Comparison of ENCODE assay signal across 1 cellular context in the genomic region with DNA sequence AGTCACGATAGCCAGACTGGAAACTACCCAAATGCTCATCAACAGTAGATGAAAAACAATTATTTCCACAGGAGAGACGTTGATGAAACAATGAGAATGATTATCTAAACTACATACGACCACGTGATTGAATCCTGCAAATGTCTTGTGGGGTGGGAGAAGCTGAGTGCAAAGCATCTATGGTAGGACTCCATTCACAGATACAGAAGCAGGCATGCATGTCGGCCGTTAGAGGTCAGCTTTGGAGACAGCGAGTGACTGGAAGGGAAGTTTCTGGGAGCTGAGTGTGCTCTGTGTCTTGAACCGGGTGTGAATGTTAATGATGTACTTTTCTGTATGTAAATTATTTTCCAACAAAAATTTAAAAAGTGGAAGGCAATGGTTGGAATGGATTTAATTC.
TF ChIP-seq lines count a peak whose summit lies in the region.

No MANE protein-coding gene starts in this region.

TF ChIP-seq in H1, 55 proteins besides CTCF, POLR2A, EP300 and RAD21:
- TF ChIP-seq SIRT6 (IDR thresholded peaks at IDR 0.05; ENCODE audit: low read length) (no peak), SIN3A (conservative IDR thresholded peaks at IDR 0.05 in 1 of 2, IDR thresholded peaks at IDR 0.05 in 1 of 2; ENCODE audit: low read depth in 1 of 2, low read length in 2 of 2) (no peak), POU5F1 (IDR thresholded peaks at IDR 0.05; ENCODE audit: low read depth, low read length) (no peak), CEBPB (IDR thresholded peaks at IDR 0.05; ENCODE audit: low read depth, low read length) (no peak), PHF8 (conservative IDR thresholded peaks at IDR 0.05; ENCODE audit: low read depth, low read length) (no peak), CREB1 (IDR thresholded peaks at IDR 0.05) (no peak), NANOG (IDR thresholded peaks at IDR 0.05; ENCODE audit: insufficient read depth, low read depth, low read length, poor library complexity, severe bottlenecking) (no peak)
